In the genomic region with DNA sequence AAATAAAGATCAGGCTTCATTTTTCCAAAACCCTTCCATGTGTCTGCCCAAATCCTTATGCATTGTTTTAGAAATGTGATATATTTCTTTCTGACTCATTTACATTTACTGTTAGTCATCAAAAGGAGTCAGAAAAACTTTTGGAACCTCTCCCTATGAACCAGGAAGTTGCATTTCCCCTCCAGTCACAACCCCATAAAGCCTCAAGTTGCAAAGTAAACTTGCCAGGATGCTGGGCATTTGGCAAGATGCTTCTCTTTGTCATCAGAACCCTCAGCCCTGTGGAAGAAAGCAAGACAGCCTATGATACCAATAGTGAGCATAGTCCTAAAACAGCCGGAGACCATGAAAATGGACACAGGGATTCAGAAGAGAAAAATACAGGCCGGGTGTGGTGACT, we compare ENCODE assay signal across 13 cellular contexts.
DNase-seq lines count a peak whose midpoint lies in the region; ATAC-seq and TF ChIP-seq lines count a peak whose summit lies in the region.
"Had no signal": no experiment of that assay in that cellular context is flagged by ENCODE, and none has a peak within 500 bp of the region (broad histone marks: within the 10 kb centered on the region; RNA-seq: fewer than 3 reads in every experiment).

No MANE protein-coding gene starts in this region.

- 0 out of 2 replicates have a peak, but pooled peaks have one; percentile 12 for TF ChIP-seq RAD21 in IMR-90 (IDR thresholded peaks at IDR 0.05; ENCODE audit: low read length)

- H3K4ac ChIP-seq in IMR-90 (ENCODE audit: low read depth, low read length) = peak overlapping the region; percentile 98

- H2BK20ac ChIP-seq in IMR-90 (ENCODE audit: low read depth, low read length) = peak overlapping the region; percentile 99

- peak overlapping the region; percentile 85 for H3K18ac ChIP-seq in IMR-90 (ENCODE audit: low read depth, low read length)

- H3K56ac ChIP-seq in IMR-90 (ENCODE audit: extremely low read depth, insufficient read depth, low read length) = no peak overlapping the region

- H4K91ac ChIP-seq in IMR-90 (ENCODE audit: insufficient read depth, low read depth, low read length) = peak overlapping the region; percentile 88

- H3K9me2 ChIP-seq in hepatocyte (replicated peaks; ENCODE audit: insufficient read depth) = no peaks in the 10 kb centered on the region

- no peaks in the 10 kb centered on the region for H3K9me3 ChIP-seq in IMR-90 (ENCODE audit: control insufficient read depth, insufficient read depth, low read length)
- H3K9me3 ChIP-seq in adipocyte (ENCODE audit: control insufficient read depth, low read length) = no peaks in the 10 kb centered on the region
- no peaks in the 10 kb centered on the region for H3K9me3 ChIP-seq in hepatocyte (ENCODE audit: low read depth)
- H3K9me3 ChIP-seq in heart left ventricle = no peaks in the 10 kb centered on the region
- no peaks in the 10 kb centered on the region for H3K9me3 ChIP-seq in right atrium auricular region
- H3K9me3 ChIP-seq: Caco-2, lower lobe of right lung had no signal

- H2BK15ac ChIP-seq in IMR-90 (ENCODE audit: low read depth, low read length) = peak overlapping the region; percentile 27; the same call in 1 of the 3 replicates

- dilution Hi-C loops in IMR-90 (cut with HindIII; ENCODE audit: low sequenced_read_pairs, unreplicated experiment) = no loop called here

- peaks cover 4 to 10% of the 10 kb centered on the region in 2 donors for H3K9me3 Mint-ChIP-seq in activated naive CD4-positive, alpha-beta T cell treated with anti-CD3 and anti-CD28 coated beads, Interleukin-2, amount 50 U/mL, for 72 hours
- H3K9me3 Mint-ChIP-seq: activated naive CD8-positive, alpha-beta T cell treated with anti-CD3 and anti-CD28 coated beads for 36 hours had no signal

- H4K20me1 ChIP-seq in IMR-90 (ENCODE audit: insufficient read depth, low read length) (no peaks in the 10 kb centered on the region), hepatocyte (ENCODE audit: insufficient read depth, poor library complexity, severe bottlenecking) (no peaks in the 10 kb centered on the region)

- peak overlapping the region; percentile 85 for H3K23ac ChIP-seq in IMR-90 (ENCODE audit: low read depth, low read length)

- no peaks in the 10 kb centered on the region for H3K36me3 Mint-ChIP-seq in activated naive CD4-positive, alpha-beta T cell treated with anti-CD3 and anti-CD28 coated beads, Interleukin-2, amount 50 U/mL, for 72 hours
- H3K36me3 Mint-ChIP-seq: activated naive CD8-positive, alpha-beta T cell treated with anti-CD3 and anti-CD28 coated beads for 36 hours had no signal

- TF ChIP-seq CTCF in IMR-90 (conservative IDR thresholded peaks at IDR 0.05; ENCODE audit: low read depth, low read length) (no peak), hepatocyte (IDR thresholded peaks at IDR 0.05; ENCODE audit: poor library complexity) (no peak), heart left ventricle (IDR thresholded peaks at IDR 0.05) (no peak), right atrium auricular region (IDR thresholded peaks at IDR 0.05) (no peak)

- DNase-seq in AG08396 (ENCODE audit: low spot score) (peak; percentile 57), IMR-90 (peak; percentile 96), adipocyte (ENCODE audit: low read depth) (peak; percentile 94), hepatocyte (ENCODE audit: low spot score) (no peak), heart left ventricle (no peak), right atrium auricular region (ENCODE audit: low spot score) (no peak)
- no peak for DNase-seq in activated naive CD4-positive, alpha-beta T cell treated with anti-CD3 and anti-CD28 coated beads, Interleukin-2, amount 50 U/mL, for 72 hours (ENCODE audit: low spot score in 2 of 2)
- DNase-seq in stimulated activated CD4-positive, alpha-beta T cell treated with anti-CD3 and anti-CD28 coated beads, Interleukin-15, amount 100 ng/mL, for 24 hours = no peak
- DNase-seq: activated CD4-positive, alpha-beta T cell treated with anti-CD3 and anti-CD28 coated beads, Interleukin-2, amount 50 U/mL, for 1 hour; activated naive CD8-positive, alpha-beta T cell treated with anti-CD3 and anti-CD28 coated beads for 36 hours; Caco-2; lower lobe of right lung; NCI-H1436 treated with DMSO at 0.1 percent for 48 hours had no signal

- H3K4me3 ChIP-seq in IMR-90 (ENCODE audit: insufficient read depth, low read depth, low read length) (no peak overlapping the region), adipocyte (ENCODE audit: low read length) (no peak overlapping the region), hepatocyte (no peak overlapping the region), heart left ventricle (no peak overlapping the region), right atrium auricular region (no peak overlapping the region)
- H3K4me3 ChIP-seq: lower lobe of right lung had no signal

- H3K9ac ChIP-seq in IMR-90 (ENCODE audit: low read depth, low read length) (no peak overlapping the region), adipocyte (ENCODE audit: low read length) (peak overlapping the region; percentile 53)

- no peak overlapping the region for H3K27ac Mint-ChIP-seq in activated naive CD4-positive, alpha-beta T cell treated with anti-CD3 and anti-CD28 coated beads, Interleukin-2, amount 50 U/mL, for 72 hours
- H3K27ac Mint-ChIP-seq: activated naive CD8-positive, alpha-beta T cell treated with anti-CD3 and anti-CD28 coated beads for 36 hours had no signal

- ATAC-seq in IMR-90 (ENCODE audit: low read depth) = peak; percentile 78
- ATAC-seq in heart left ventricle = no peak
- no peak for ATAC-seq in activated naive CD4-positive, alpha-beta T cell treated with anti-CD3 and anti-CD28 coated beads, Interleukin-2, amount 50 U/mL, for 72 hours

- no TSS peak for BruUV-seq in IMR-90 (replicated peaks; lab: Mats Ljungman, UMichigan)

- WGBS in IMR-90 (ENCODE audit: extremely low coverage in 2 of 2, insufficient read length in 1 of 2), 2 experiments = no CpG with 5 or more reads among the region's 2 CpGs
- WGBS in hepatocyte (ENCODE audit: low lambda C conversion rate, missing lambda C conversion rate) = 93% methylated on average over 2 of the region's 2 CpGs
- 88 to 93% (median 91%) methylated on average over 2 of the region's 2 CpGs for WGBS in heart left ventricle, 4 donors

- intact Hi-C loops in IMR-90 (cut with micrococcal nuclease) (no loop called here), heart left ventricle (cut with DNase I) (no loop called here)

- H3K79me2 ChIP-seq in hepatocyte = no peaks in the 10 kb centered on the region

- in situ Hi-C loops in IMR-90 (cut with MboI; ENCODE audit: low sequenced_read_pairs) = no loop called here

- H3K79me1 ChIP-seq in IMR-90 (ENCODE audit: low read depth in 1 of 2, low read length in 2 of 2) = peaks cover 3 to 12% of the 10 kb centered on the region in 2 experiments; a peak in 1 of 4 replicates

- H3K27ac ChIP-seq in IMR-90 (ENCODE audit: insufficient read depth, low read length) (peak overlapping the region; percentile 92), hepatocyte (peak overlapping the region; percentile 19), heart left ventricle (no peak overlapping the region), right atrium auricular region (no peak overlapping the region)
- H3K27ac ChIP-seq: lower lobe of right lung had no signal

- H2AK9ac ChIP-seq in IMR-90 (replicated peaks; ENCODE audit: low read depth, low read length, poor library complexity) = no peak overlapping the region

- peak overlapping the region; percentile 96 for H2AK5ac ChIP-seq in IMR-90 (ENCODE audit: low read depth, low read length)

- TF ChIP-seq POLR2A in IMR-90 (IDR thresholded peaks at IDR 0.05; ENCODE audit: low read depth, low read length) = no peak
- no peak for TF ChIP-seq POLR2A in heart left ventricle (IDR thresholded peaks at IDR 0.05)

- peaks cover 15% of the 10 kb centered on the region for H3K4me1 ChIP-seq in IMR-90 (ENCODE audit: control insufficient read depth, insufficient read depth, low read length)
- peaks cover 51% of the 10 kb centered on the region for H3K4me1 ChIP-seq in adipocyte (ENCODE audit: control insufficient read depth, insufficient read depth, low read length)
- H3K4me1 ChIP-seq in hepatocyte (ENCODE audit: insufficient read depth) = no peaks in the 10 kb centered on the region
- H3K4me1 ChIP-seq in heart left ventricle = peaks cover 0 to 9% (median 0%) of the 10 kb centered on the region in 12 donors
- no peaks in the 10 kb centered on the region for H3K4me1 ChIP-seq in right atrium auricular region
- H3K4me1 ChIP-seq: Caco-2, lower lobe of right lung had no signal

- H4K8ac ChIP-seq in IMR-90 (ENCODE audit: low read depth in 2 of 2, low read length in 2 of 2) = peak overlapping the region; percentile 52 to 93

- no peaks in the 10 kb centered on the region for H3K36me3 ChIP-seq in IMR-90 (ENCODE audit: control insufficient read depth, insufficient read depth, low read length)
- H3K36me3 ChIP-seq in adipocyte (ENCODE audit: control insufficient read depth, insufficient read depth, low read length, severe bottlenecking) = no peaks in the 10 kb centered on the region
- no peaks in the 10 kb centered on the region for H3K36me3 ChIP-seq in hepatocyte (replicated peaks; ENCODE audit: insufficient read depth, low read depth)
- H3K36me3 ChIP-seq in heart left ventricle = no peaks in the 10 kb centered on the region
- H3K36me3 ChIP-seq in right atrium auricular region = no peaks in the 10 kb centered on the region
- H3K36me3 ChIP-seq: lower lobe of right lung had no signal

- CTCF ChIA-PET in IMR-90 (lab: Yijun Ruan, JAX) = no interaction called here

- H2BK5ac ChIP-seq in IMR-90 (ENCODE audit: low read depth, low read length, poor library complexity, severe bottlenecking) = peak overlapping the region; percentile 91

- H2AFZ ChIP-seq in IMR-90 (replicated peaks; ENCODE audit: low read length, poor library complexity) (peak overlapping the region; percentile 40), hepatocyte (no peak overlapping the region)

- H3K4me2 ChIP-seq in IMR-90 (ENCODE audit: low read depth, low read length) = no peak overlapping the region
- H3K4me2 ChIP-seq in hepatocyte = no peak overlapping the region

- H3K27me3 ChIP-seq in IMR-90 (ENCODE audit: control insufficient read depth, insufficient read depth, low read length) (no peaks in the 10 kb centered on the region), adipocyte (replicated peaks; ENCODE audit: control insufficient read depth, insufficient read depth, low read length) (no peaks in the 10 kb centered on the region), hepatocyte (no peaks in the 10 kb centered on the region), heart left ventricle (no peaks in the 10 kb centered on the region), right atrium auricular region (no peaks in the 10 kb centered on the region)

- POLR2A ChIA-PET in IMR-90 (lab: Charles Lee; ENCODE audit: unreplicated experiment) = no interaction called here

- H3K14ac ChIP-seq in IMR-90 (replicated peaks; ENCODE audit: low read depth, low read length) = peak overlapping the region; percentile 76; the same call in 1 of the 2 replicates

- H2BK120ac ChIP-seq in IMR-90 (ENCODE audit: low read depth, low read length) = peak overlapping the region; percentile 98

- peaks cover 16% of the 10 kb centered on the region for H3K9me1 ChIP-seq in IMR-90 (ENCODE audit: insufficient read depth, low read length)

- peak overlapping the region; percentile 21 for H4K5ac ChIP-seq in IMR-90 (ENCODE audit: low read depth, low read length)

Comparison
In these comparisons a context has a peak if more than half of its experiments do, and no peak if none do; other contexts are left out.
1. DNase-seq: peak in AG08396 (single experiment), IMR-90 (single experiment) and adipocyte (single experiment); none in hepatocyte (single experiment), heart left ventricle (0 of 5), right atrium auricular region (single experiment), activated naive CD4-positive, alpha-beta T cell treated with anti-CD3 and anti-CD28 coated beads, Interleukin-2, amount 50 U/mL, for 72 hours (0 of 2) and stimulated activated CD4-positive, alpha-beta T cell treated with anti-CD3 and anti-CD28 coated beads, Interleukin-15, amount 100 ng/mL, for 24 hours (single experiment).
2. H3K27ac ChIP-seq: peak in IMR-90 (single experiment) and hepatocyte (single experiment); none in heart left ventricle (0 of 12) and right atrium auricular region (0 of 2).